In the genomic region with DNA sequence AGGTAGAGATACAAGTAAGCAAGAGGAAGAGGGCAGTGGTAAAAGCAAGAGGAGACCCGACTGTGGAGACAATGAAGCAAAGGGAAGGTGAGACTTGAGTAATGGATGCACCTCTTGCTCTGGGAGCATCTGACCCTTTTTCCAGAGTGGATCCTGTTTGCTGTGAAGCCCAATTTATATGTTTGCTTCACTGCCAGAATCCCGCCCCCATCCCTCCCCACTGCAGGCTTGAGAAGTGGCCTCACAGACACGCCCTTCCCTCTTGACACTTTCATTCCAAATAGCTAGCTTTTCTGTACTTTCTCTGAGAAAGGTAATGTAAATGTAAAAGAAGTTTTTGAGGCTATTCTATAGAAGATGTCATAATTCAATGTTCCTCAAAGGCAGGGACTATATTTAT, we compare ENCODE assay signal across 8 cellular contexts. TPM values are rescaled to one million over a fixed set of nuclear protein-coding genes. Genes with fewer than 3 reads are reported as not detected.
DNase-seq lines count a peak whose midpoint lies in the region; ATAC-seq and TF ChIP-seq lines count a peak whose summit lies in the region.

No MANE protein-coding gene starts in this region.

- H3K27me3 Mint-ChIP-seq in activated CD4-positive, alpha-beta memory T cell treated with anti-CD3 and anti-CD28 coated beads for 36 hours = peaks cover 3% of the 10 kb centered on the region

- H3K9me3 ChIP-seq in heart right ventricle = no peaks in the 10 kb centered on the region
- H3K9me3 ChIP-seq in upper lobe of right lung = no peaks in the 10 kb centered on the region

- POLR2A ChIA-PET in activated CD4-positive, alpha-beta memory T cell treated with anti-CD3 and anti-CD28 coated beads for 36 hours (lab: Charles Lee) = interaction anchor here (1.0 to 3.0 kb wide), 2 partner anchors 13 to 24 kb away, joined by 3 to 14 read pairs; a partner anchor contains a TSS

- CTCF ChIA-PET in activated CD4-positive, alpha-beta memory T cell treated with anti-CD3 and anti-CD28 coated beads for 36 hours (lab: Charles Lee) = no interaction called here

- TF ChIP-seq CTCF in heart right ventricle (IDR thresholded peaks at IDR 0.05) (no peak), kidney epithelial cell (IDR thresholded peaks at IDR 0.05; ENCODE audit: insufficient read depth, low read length, poor library complexity, severe bottlenecking) (no peak), upper lobe of right lung (IDR thresholded peaks at IDR 0.05) (no peak)

- H3K27ac ChIP-seq in heart right ventricle (peak overlapping the region in 4 of 10 donors; percentile 84 to 90 (median 87)), upper lobe of right lung (peak overlapping the region; percentile 1)

- H3K36me3 Mint-ChIP-seq in activated CD4-positive, alpha-beta memory T cell treated with anti-CD3 and anti-CD28 coated beads for 36 hours = peaks cover 6% of the 10 kb centered on the region

- WGBS in heart right ventricle, 2 donors = 20 to 39% methylated on average over 3 of the region's 3 CpGs

- intact Hi-C loops in heart right ventricle (cut with DNase I) = loop anchor here in 1 of 10 donors (5.0 kb wide), 1 partner anchor 34 kb away; no protein-coding TSS in a partner anchor
- intact Hi-C loops in cardiac septum (cut with DNase I) = no loop called here
- intact Hi-C loops in activated CD4-positive, alpha-beta memory T cell treated with anti-CD3 and anti-CD28 coated beads for 36 hours (cut with micrococcal nuclease) = no loop called here
- intact Hi-C loops in upper lobe of right lung (cut with DNase I) = no loop called here

- H3K36me3 ChIP-seq in heart right ventricle = peaks cover 0 to 13% (median 2%) of the 10 kb centered on the region in 9 donors
- H3K36me3 ChIP-seq in kidney epithelial cell (ENCODE audit: control insufficient read depth, insufficient read depth, low read length) = peaks cover 2% of the 10 kb centered on the region
- H3K36me3 ChIP-seq in upper lobe of right lung = peaks cover 6% of the 10 kb centered on the region

- no peak overlapping the region for H3K27ac Mint-ChIP-seq in activated CD4-positive, alpha-beta memory T cell treated with anti-CD3 and anti-CD28 coated beads for 36 hours

- H3K4me1 Mint-ChIP-seq in activated CD4-positive, alpha-beta memory T cell treated with anti-CD3 and anti-CD28 coated beads for 36 hours (ENCODE audit: low read depth) = peaks cover 19% of the 10 kb centered on the region

- H3K4me3 Mint-ChIP-seq in activated CD4-positive, alpha-beta memory T cell treated with anti-CD3 and anti-CD28 coated beads for 36 hours = peak overlapping the region; percentile 99

- no peak for DNase-seq in heart right ventricle
- no peak for DNase-seq in cardiac septum (ENCODE audit: low spot score)
- DNase-seq in activated CD4-positive, alpha-beta memory T cell treated with anti-CD3 and anti-CD28 coated beads for 36 hours = no peak
- no peak for DNase-seq in kidney epithelial cell (ENCODE audit: low read depth)
- no peak for DNase-seq in upper lobe of right lung
- DNase-seq in anterior cingulate cortex (lab: John Stamatoyannopoulos, UW) = no peak

- H3K4me3 ChIP-seq in heart right ventricle (peak overlapping the region in 7 of 10 donors; percentile 61 to 83 (median 72)), kidney epithelial cell (ENCODE audit: low read depth, low read length) (peak overlapping the region; percentile 63), upper lobe of right lung (peak overlapping the region; percentile 68)

- H3K27me3 ChIP-seq in heart right ventricle (no peaks in the 10 kb centered on the region), kidney epithelial cell (ENCODE audit: control insufficient read depth, insufficient read depth, low read length) (no peaks in the 10 kb centered on the region), upper lobe of right lung (no peaks in the 10 kb centered on the region)

- no peaks in the 10 kb centered on the region for H3K9me3 Mint-ChIP-seq in activated CD4-positive, alpha-beta memory T cell treated with anti-CD3 and anti-CD28 coated beads for 36 hours

- ATAC-seq in heart right ventricle (no peak), upper lobe of right lung (peak; percentile 36), HG03354 (IDR thresholded peaks at IDR 0.05; ENCODE audit: poor library complexity, severe bottlenecking, unreplicated experiment) (no peak), GM18870 (IDR thresholded peaks at IDR 0.05; ENCODE audit: unreplicated experiment) (no peak)

- peaks cover 0 to 35% (median 9%) of the 10 kb centered on the region in 9 donors for H3K4me1 ChIP-seq in heart right ventricle
- peaks cover 8% of the 10 kb centered on the region for H3K4me1 ChIP-seq in upper lobe of right lung

RNA-seq across cellular contexts. Expression of a gene that starts 0.7 kb away (rescaled TPM):
- total RNA-seq in heart right ventricle (100 to 1,000 TPM; 508 to 948 (median 694) TPM), cardiac septum (400 TPM), kidney epithelial cell (29.8 and 33.9 TPM in 2 replicates), upper lobe of right lung (41.8 TPM)
- 100 to 1,000 TPM; 121 to 185 TPM for polyA plus RNA-seq in heart right ventricle
- 10 to 100 TPM; 55.6 to 56.1 TPM for total RNA-seq in activated CD4-positive, alpha-beta memory T cell treated with anti-CD3 and anti-CD28 coated beads for 36 hours

RNA-seq across cellular contexts. Expression of a gene that starts 12.6 kb away (rescaled TPM):
- total RNA-seq in heart right ventricle (10 to 100 TPM in 2 of 10 donors, 1 to 10 TPM in 8; 7.1 to 10.7 (median 8.7) TPM), cardiac septum (10.1 TPM), kidney epithelial cell (13.2 and 20.9 TPM in 2 replicates), upper lobe of right lung (16.9 TPM)
- 1 to 10 TPM; 2.1 to 2.7 TPM for polyA plus RNA-seq in heart right ventricle
- total RNA-seq in activated CD4-positive, alpha-beta memory T cell treated with anti-CD3 and anti-CD28 coated beads for 36 hours = 10 to 100 TPM; 37.7 to 41.6 TPM

RNA-seq across cellular contexts. Expression of a gene that starts 38.8 kb away (rescaled TPM):
- total RNA-seq in heart right ventricle = 100 to 1,000 TPM in 1 of 10 donors, 10 to 100 TPM in 9; 73.4 to 103 (median 85.8) TPM
- 10 to 100 TPM; 24.9 to 28.5 TPM for polyA plus RNA-seq in heart right ventricle
- total RNA-seq in cardiac septum = 69.4 TPM
- 10 to 100 TPM; 31.4 to 33.6 TPM for total RNA-seq in activated CD4-positive, alpha-beta memory T cell treated with anti-CD3 and anti-CD28 coated beads for 36 hours
- total RNA-seq in kidney epithelial cell = 20.2 and 49.0 TPM in 2 replicates
- total RNA-seq in upper lobe of right lung = 34.5 TPM
